In the genomic region with DNA sequence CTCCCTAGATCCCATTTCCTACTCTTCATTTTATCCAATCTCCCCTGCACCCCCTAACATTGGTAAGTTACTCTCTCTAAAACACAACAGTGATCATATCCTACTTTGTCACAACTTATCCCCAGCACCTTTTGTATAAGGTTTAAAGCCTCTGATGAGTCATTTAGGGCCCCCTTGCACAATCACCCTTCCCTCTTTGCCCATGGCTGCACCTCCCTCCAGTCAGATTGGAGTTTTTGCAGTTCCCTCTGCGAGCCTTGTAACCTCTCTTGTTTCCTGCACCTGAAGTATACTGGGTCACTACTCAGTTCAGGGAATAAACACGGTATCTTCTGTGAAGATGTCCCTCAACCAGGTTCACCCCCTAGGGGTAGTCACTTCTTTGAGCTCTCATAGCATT, we compare ENCODE assay signal across 1 cellular context.
A peak's percentile ranks its signal among the peaks of the same experiment; 100 is the strongest.
TF ChIP-seq lines count a peak whose summit lies in the region.

No MANE protein-coding gene starts in this region.

TF ChIP-seq in HCT116, 20 proteins besides CTCF, POLR2A, EP300 and RAD21 (continued from another document):
- TF ChIP-seq, protein P1, sequence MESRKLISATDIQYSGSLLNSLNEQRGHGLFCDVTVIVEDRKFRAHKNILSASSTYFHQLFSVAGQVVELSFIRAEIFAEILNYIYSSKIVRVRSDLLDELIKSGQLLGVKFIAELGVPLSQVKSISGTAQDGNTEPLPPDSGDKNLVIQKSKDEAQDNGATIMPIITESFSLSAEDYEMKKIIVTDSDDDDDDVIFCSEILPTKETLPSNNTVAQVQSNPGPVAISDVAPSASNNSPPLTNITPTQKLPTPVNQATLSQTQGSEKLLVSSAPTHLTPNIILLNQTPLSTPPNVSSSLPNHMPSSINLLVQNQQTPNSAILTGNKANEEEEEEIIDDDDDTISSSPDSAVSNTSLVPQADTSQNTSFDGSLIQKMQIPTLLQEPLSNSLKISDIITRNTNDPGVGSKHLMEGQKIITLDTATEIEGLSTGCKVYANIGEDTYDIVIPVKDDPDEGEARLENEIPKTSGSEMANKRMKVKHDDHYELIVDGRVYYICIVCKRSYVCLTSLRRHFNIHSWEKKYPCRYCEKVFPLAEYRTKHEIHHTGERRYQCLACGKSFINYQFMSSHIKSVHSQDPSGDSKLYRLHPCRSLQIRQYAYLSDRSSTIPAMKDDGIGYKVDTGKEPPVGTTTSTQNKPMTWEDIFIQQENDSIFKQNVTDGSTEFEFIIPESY (IDR thresholded peaks at IDR 0.05; ENCODE audit: extremely low read depth, insufficient replicate concordance, low read length): no peak
- TF ChIP-seq, protein P2, sequence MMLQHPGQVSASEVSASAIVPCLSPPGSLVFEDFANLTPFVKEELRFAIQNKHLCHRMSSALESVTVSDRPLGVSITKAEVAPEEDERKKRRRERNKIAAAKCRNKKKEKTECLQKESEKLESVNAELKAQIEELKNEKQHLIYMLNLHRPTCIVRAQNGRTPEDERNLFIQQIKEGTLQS (IDR thresholded peaks at IDR 0.05): no peak
- TF ChIP-seq FOSL1 (IDR thresholded peaks at IDR 0.05; ENCODE audit: low read depth) (peak; percentile 65), EZH2phosphoT487 (IDR thresholded peaks at IDR 0.05; ENCODE audit: borderline replicate concordance) (no peak), CEBPB (IDR thresholded peaks at IDR 0.05; ENCODE audit: low read depth) (peak; percentile 98), JUND (IDR thresholded peaks at IDR 0.05) (peak; percentile 55; the same call in 1 of the 2 replicates)
